8 cellular contexts compared by ENCODE assay signal in genomic region chr15:85692873-85693272, GRCh38.
DNase-seq lines count a peak whose midpoint lies in the region; ATAC-seq and TF ChIP-seq lines count a peak whose summit lies in the region.

No MANE protein-coding gene starts in this region.

- H3K4me3 ChIP-seq in hepatocyte = no peak overlapping the region

- no peak overlapping the region for H3K4me2 ChIP-seq in hepatocyte

- H3K36me3 ChIP-seq in hepatocyte (replicated peaks; ENCODE audit: insufficient read depth, low read depth) = peaks cover 7% of the 10 kb centered on the region

- ATAC-seq in GM21360 (IDR thresholded peaks at IDR 0.05; ENCODE audit: unreplicated experiment) (peak; percentile 32), esophagus mucosa (peak; percentile 31)

- H2AFZ ChIP-seq in hepatocyte = no peak overlapping the region

- H3K27me3 ChIP-seq in hepatocyte = no peaks in the 10 kb centered on the region

- no peaks in the 10 kb centered on the region for H3K9me3 ChIP-seq in hepatocyte (ENCODE audit: low read depth)

- peak overlapping the region; percentile 38 to 100 (median 92) for H3K4me3 Mint-ChIP-seq in IgD-negative memory B cell

- 88% methylated on average over 5 of the region's 5 CpGs for WGBS in hepatocyte (ENCODE audit: low lambda C conversion rate, missing lambda C conversion rate)

- peak; percentile 30 for TF ChIP-seq POLR2A in GM10847 (IDR thresholded peaks at IDR 0.05; ENCODE audit: extremely low read depth, insufficient read length)

- peaks cover 3% of the 10 kb centered on the region for H3K79me2 ChIP-seq in hepatocyte

- no peak for TF ChIP-seq CTCF in hepatocyte (IDR thresholded peaks at IDR 0.05; ENCODE audit: poor library complexity)

- peaks cover 6% of the 10 kb centered on the region for H3K4me1 ChIP-seq in hepatocyte (ENCODE audit: insufficient read depth)

- POLR2A ChIA-PET in HEK293T (lab: Yijun Ruan, JAX) = no interaction called here

- H3K9me2 ChIP-seq in hepatocyte (replicated peaks; ENCODE audit: insufficient read depth) = no peaks in the 10 kb centered on the region

- peaks cover 33 to 54% (median 38%) of the 10 kb centered on the region in 3 donors for H3K4me1 Mint-ChIP-seq in IgD-negative memory B cell

- peaks cover 4% of the 10 kb centered on the region for H3K36me3 Mint-ChIP-seq in IgD-negative memory B cell

- H3K9me3 Mint-ChIP-seq in IgD-negative memory B cell = no peaks in the 10 kb centered on the region

- no peaks in the 10 kb centered on the region for H4K20me1 ChIP-seq in hepatocyte (ENCODE audit: insufficient read depth, poor library complexity, severe bottlenecking)

- H3K27ac Mint-ChIP-seq in IgD-negative memory B cell = peak overlapping the region; percentile 84 to 100 (median 88)

- no peaks in the 10 kb centered on the region for H3K27me3 Mint-ChIP-seq in IgD-negative memory B cell

- CTCF ChIA-PET in HEK293T (lab: Yijun Ruan, JAX) = no interaction called here

- no peak for DNase-seq in DMS53 treated with DMSO at 0.1 percent for 48 hours (lab: John Stamatoyannopoulos, UW; ENCODE audit: unreplicated experiment)
- DNase-seq in hepatocyte (ENCODE audit: low spot score) = no peak
- DNase-seq in NCI-H2107 treated with DMSO at 0.1 percent for 48 hours (lab: John Stamatoyannopoulos, UW; ENCODE audit: unreplicated experiment) = no peak
- no peak for DNase-seq in HEK293T (ENCODE audit: extremely low spot score)

- no peak overlapping the region for H3K27ac ChIP-seq in hepatocyte

TF ChIP-seq in HEK293T, 16 proteins besides CTCF, POLR2A, EP300 and RAD21:
- TF ChIP-seq FOXK2 (IDR thresholded peaks at IDR 0.05) (no peak), FOXA1 (IDR thresholded peaks at IDR 0.05) (no peak), SP1 (IDR thresholded peaks at IDR 0.05) (no peak), PKNOX1 (IDR thresholded peaks at IDR 0.05) (no peak), NFRKB (IDR thresholded peaks at IDR 0.05) (no peak), LEF1 (IDR thresholded peaks at IDR 0.05; ENCODE audit: borderline replicate concordance) (no peak), CTBP1 (IDR thresholded peaks at IDR 0.05; ENCODE audit: borderline replicate concordance) (no peak), TARDBP (IDR thresholded peaks at IDR 0.05) (no peak)
TF ChIP-seq in HEK293T: peak in this region for 0.
